8 cellular contexts compared by ENCODE assay signal in the genomic region with DNA sequence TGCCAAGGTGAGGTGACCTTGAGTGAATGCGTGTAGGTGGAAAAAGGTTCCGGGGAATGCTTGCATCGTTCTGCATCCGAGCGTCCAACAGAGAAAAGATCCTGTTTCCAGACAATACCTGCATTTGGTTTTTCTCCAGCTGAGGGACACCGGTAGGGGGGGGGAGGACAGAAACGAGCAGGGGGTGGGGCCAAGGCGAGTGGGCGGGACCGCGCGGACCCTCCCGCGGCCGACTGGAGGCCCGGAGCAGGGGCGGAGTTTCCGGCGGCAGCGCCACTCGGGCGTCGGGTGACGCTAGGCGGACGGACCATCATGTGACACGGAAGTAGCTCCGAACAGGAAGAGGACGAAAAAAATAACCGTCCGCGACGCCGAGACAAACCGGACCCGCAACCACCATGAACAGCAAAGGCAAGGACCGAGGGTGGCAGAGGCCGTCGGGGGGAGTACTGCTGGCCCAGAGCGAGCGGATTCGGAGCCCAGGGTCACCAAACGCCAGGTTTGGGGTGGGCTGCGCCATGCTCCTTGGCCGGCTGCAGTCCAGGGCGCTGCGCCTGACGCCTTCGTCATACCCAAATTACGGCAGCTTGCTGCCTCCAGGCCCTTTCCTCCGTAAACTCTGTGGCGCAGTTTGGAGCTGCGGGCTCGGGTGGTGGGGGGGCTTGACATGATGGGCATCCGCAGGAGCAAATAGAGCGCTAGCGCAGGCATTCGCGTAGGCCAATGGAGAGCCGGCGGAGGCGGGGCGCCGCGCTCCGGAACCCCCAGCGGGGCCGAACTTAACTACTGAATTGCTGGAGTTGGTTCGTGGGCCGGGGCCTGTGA. TPM values are rescaled to one million over a fixed set of nuclear protein-coding genes. Genes with fewer than 3 reads are reported as not detected.
DNase-seq lines count a peak whose midpoint lies in the region; ATAC-seq, FAIRE-seq and TF ChIP-seq lines count a peak whose summit lies in the region.

A gene with protein sequence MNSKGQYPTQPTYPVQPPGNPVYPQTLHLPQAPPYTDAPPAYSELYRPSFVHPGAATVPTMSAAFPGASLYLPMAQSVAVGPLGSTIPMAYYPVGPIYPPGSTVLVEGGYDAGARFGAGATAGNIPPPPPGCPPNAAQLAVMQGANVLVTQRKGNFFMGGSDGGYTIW (plus strand): TSS at position 317 of the 825 bp plus-strand sequence. CDS start 82 bp downstream, at position 399.

- peak within 1 kb of the TSS; percentile 94 for H4K91ac ChIP-seq in H1 (replicated peaks; ENCODE audit: insufficient read length, low read length)

- H3K79me1 ChIP-seq in H1 (ENCODE audit: low read depth, low read length), result peaks cover 6% of the 10 kb centered on the region; the same call in 1 of the 2 replicates

- TF ChIP-seq RAD21 in H1 (IDR thresholded peaks at IDR 0.05 in 1 of 2, conservative IDR thresholded peaks at IDR 0.05 in 1 of 2; ENCODE audit: low read depth in 2 of 2, low read length in 2 of 2), result no peak

- peak within 1 kb of the TSS; percentile 98; the same call in 1 of the 2 replicates for H4K8ac ChIP-seq in H1 (ENCODE audit: extremely low read depth, insufficient read depth, low read length)

- FAIRE-seq in HTR-8/SVneo (lab: Jason Lieb, UNC) (peak; percentile 79), H1 (lab: Jason Lieb, UNC) (no peak)

- no peak within 1 kb of the TSS for H3K23ac ChIP-seq in H1 (ENCODE audit: insufficient read length)

- H3K36me3 ChIP-seq in H1 (ENCODE audit: control insufficient read depth in 2 of 4, insufficient read depth in 4 of 4, low read length in 3 of 4), result peaks cover 17 to 38% (median 27%) of the 10 kb centered on the region in 4 experiments

- peak within 1 kb of the TSS; percentile 93 for H2BK120ac ChIP-seq in H1 (replicated peaks; ENCODE audit: low read depth, low read length)

- H3K14ac ChIP-seq in H1 (ENCODE audit: insufficient read length), result peak within 1 kb of the TSS; percentile 96

- peaks cover 0 to 15% of the 10 kb centered on the region in 2 experiments; a peak in 2 of 4 replicates for H3K79me2 ChIP-seq in H1 (ENCODE audit: control insufficient read depth in 1 of 2, insufficient read depth in 2 of 2, low read length in 2 of 2)

- H4K20me1 ChIP-seq in H1 (replicated peaks in 1 of 2; ENCODE audit: control insufficient read depth in 1 of 2, insufficient read depth in 2 of 2, low read length in 2 of 2), result peaks cover 0 to 2% of the 10 kb centered on the region in 2 experiments

- H2BK15ac ChIP-seq in H1 (ENCODE audit: low read length), result peak within 1 kb of the TSS; percentile 100

- H4K5ac ChIP-seq in H1 (ENCODE audit: insufficient read length, low read depth, low read length), result peak within 1 kb of the TSS; percentile 97

- peak within 1 kb of the TSS; percentile 93 for H3K56ac ChIP-seq in H1 (replicated peaks; ENCODE audit: insufficient read length, low read depth, low read length)

- peak within 1 kb of the TSS; percentile 92 for H3K4ac ChIP-seq in H1 (replicated peaks; ENCODE audit: insufficient read length, low read depth, low read length)

- peaks cover 8% of the 10 kb centered on the region for H3K23me2 ChIP-seq in H1 (ENCODE audit: low read depth, low read length)

- peak in 1 of 2 experiments; percentile 32; a peak in 1 of 3 replicates for TF ChIP-seq EP300 in H1 (IDR thresholded peaks at IDR 0.05; ENCODE audit: borderline replicate concordance in 1 of 2, low read depth in 2 of 2, low read length in 2 of 2)

- H3K9me3 ChIP-seq in H1 (ENCODE audit: insufficient read depth in 2 of 2, low read depth in 1 of 2, low read length in 1 of 2), result no peaks in the 10 kb centered on the region

- ATAC-seq in GM21367 (IDR thresholded peaks at IDR 0.05; ENCODE audit: unreplicated experiment), result peak; percentile 79

- peak; percentile 92 for DNase-seq in Caki2 (ENCODE audit: low read depth)
- peak; percentile 96 for DNase-seq in HTR-8/SVneo (ENCODE audit: insufficient read length, low spot score)
- peak; percentile 92 for DNase-seq in NOMO-1 treated with DMSO at 0.1 percent for 48 hours (lab: John Stamatoyannopoulos, UW; ENCODE audit: unreplicated experiment)
- peak; percentile 72 to 87 (median 83) for DNase-seq in activated CD8-positive, alpha-beta memory T cell treated with anti-CD3 and anti-CD28 coated beads for 48 hours (ENCODE audit: low read depth in 2 of 3, low spot score in 2 of 3)
- DNase-seq in H1 (ENCODE audit: low read depth in 1 of 2, low spot score in 2 of 2), result peak; percentile 89 to 92
- DNase-seq in mesenteric fat pad (ENCODE audit: low spot score), result peak; percentile 98
- DNase-seq in stimulated activated CD8-positive, alpha-beta memory T cell treated with anti-CD3 and anti-CD28 coated beads, Interleukin-15, amount 100 ng/mL, for 24 hours (ENCODE audit: low read depth), result peak; percentile 83

- peak within 1 kb of the TSS; percentile 98 for H2BK5ac ChIP-seq in H1 (ENCODE audit: low read depth, low read length)

- peak; percentile 69 to 92 for TF ChIP-seq POLR2A in H1 (IDR thresholded peaks at IDR 0.05; ENCODE audit: control extremely low read depth in 1 of 2, low read depth in 2 of 2, low read length in 2 of 2)

- peak within 1 kb of the TSS; percentile 98 to 100 (median 99) for H3K9ac ChIP-seq in H1 (replicated peaks in 1 of 4; ENCODE audit: extremely low read depth in 1 of 4, low read depth in 3 of 4, low read length in 3 of 4)

- peak in 1 of 3 experiments; percentile 7; a peak in 1 of 4 replicates for TF ChIP-seq CTCF in H1 (IDR thresholded peaks at IDR 0.05; ENCODE audit: control extremely low read depth in 1 of 3, insufficient read depth in 1 of 3, low read depth in 1 of 3, low read length in 3 of 3)

- H3K4me3 ChIP-seq in H1 (ENCODE audit: extremely low read depth in 1 of 4, insufficient read depth in 2 of 4, low read depth in 3 of 4, low read length in 4 of 4), result peak within 1 kb of the TSS; percentile 90 to 100 (median 99)

- H2AFZ ChIP-seq in H1 (ENCODE audit: low read length), result peak within 1 kb of the TSS; percentile 96

- H2BK20ac ChIP-seq in H1 (ENCODE audit: low read length), result peak within 1 kb of the TSS; percentile 51; the same call in 1 of the 2 replicates

- peak within 1 kb of the TSS; percentile 64 for H2BK12ac ChIP-seq in H1 (ENCODE audit: low read depth, low read length)

- H3K27ac ChIP-seq in H1 (ENCODE audit: low read depth, low read length), result peak within 1 kb of the TSS; percentile 99

- CTCF ChIA-PET in H1 (lab: Charles Lee; ENCODE audit: partially characterized antibody), result interaction anchor here (0.6 to 1.2 kb wide), 2 partner anchors 21 to 27 kb away, joined by 3 to 4 read pairs; a partner anchor contains a TSS

- peak within 1 kb of the TSS; percentile 82 to 88 for H3K4me2 ChIP-seq in H1 (ENCODE audit: insufficient read depth in 1 of 2, low read depth in 2 of 2, low read length in 2 of 2)

- H3K4me1 ChIP-seq in H1 (replicated peaks in 1 of 4; ENCODE audit: control insufficient read depth in 3 of 4, insufficient read depth in 4 of 4, low read length in 3 of 4), result peaks cover 0 to 9% (median 5%) of the 10 kb centered on the region in 4 experiments; a peak in 6 of 7 replicates

- H3K18ac ChIP-seq in H1 (ENCODE audit: extremely low read depth, low read length), result peak within 1 kb of the TSS; percentile 97

- POLR2A ChIA-PET in H1 (lab: Charles Lee; ENCODE audit: partially characterized antibody), result interaction anchor here (0.5 to 3.3 kb wide), 23 partner anchors 10 to 791 kb away, joined by 3 to 26 read pairs (median 3); a partner anchor contains a TSS

- in situ Hi-C loops in Caki2 (cut with HindIII; ENCODE audit: low pct_unique_long_range_greater_than_20kb, low sequenced_read_pairs), result no loop called here

- H3K27me3 ChIP-seq in H1 (replicated peaks in 1 of 4; ENCODE audit: control insufficient read depth in 3 of 4, extremely low read depth in 1 of 4, insufficient read depth in 3 of 4, low read length in 3 of 4), result no peaks in the 10 kb centered on the region

- WGBS in H1 (ENCODE audit: extremely low coverage in 1 of 2, insufficient coverage in 1 of 2, insufficient read length in 1 of 2, insufficient replicate concordance in 2 of 2, low coverage in 1 of 2, low lambda C conversion rate in 2 of 2, missing lambda C conversion rate in 1 of 2), 2 experiments, result 2% methylated on average over 50 of the region's 70 CpGs; no CpG with 5 or more reads in 1 of the 2 experiments

- 0 out of 2 replicates have a peak within 1 kb of the TSS, but pooled peaks have one; percentile 54 for H2AK5ac ChIP-seq in H1 (ENCODE audit: low read depth, low read length)

TF ChIP-seq in H1, 55 proteins besides CTCF, POLR2A, EP300 and RAD21 (continues in another document):
- TF ChIP-seq CHD2 (IDR thresholded peaks at IDR 0.05; ENCODE audit: low read length), result peak; percentile 91
- 0 out of 2 replicates have a peak, but pooled peaks have one; percentile 25 for TF ChIP-seq CHD1 (IDR thresholded peaks at IDR 0.05; ENCODE audit: low read depth, low read length)
- TF ChIP-seq KDM1A (IDR thresholded peaks at IDR 0.05; ENCODE audit: borderline replicate concordance, low read length), result no peak
- TF ChIP-seq RBBP5 (IDR thresholded peaks at IDR 0.05; ENCODE audit: borderline replicate concordance, low read depth, low read length), result peak; percentile 94
- TF ChIP-seq CTBP2 (IDR thresholded peaks at IDR 0.05; ENCODE audit: borderline replicate concordance, insufficient read depth, insufficient read length, low read length), result no peak
- peak in 1 of 2 experiments; percentile 87; a peak in 2 of 4 replicates for TF ChIP-seq SIN3A (conservative IDR thresholded peaks at IDR 0.05 in 1 of 2, IDR thresholded peaks at IDR 0.05 in 1 of 2; ENCODE audit: low read depth in 1 of 2, low read length in 2 of 2)
- TF ChIP-seq, protein P1, sequence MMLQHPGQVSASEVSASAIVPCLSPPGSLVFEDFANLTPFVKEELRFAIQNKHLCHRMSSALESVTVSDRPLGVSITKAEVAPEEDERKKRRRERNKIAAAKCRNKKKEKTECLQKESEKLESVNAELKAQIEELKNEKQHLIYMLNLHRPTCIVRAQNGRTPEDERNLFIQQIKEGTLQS (IDR thresholded peaks at IDR 0.05; ENCODE audit: insufficient read depth, low read depth, low read length), result peak; percentile 52; the same call in 1 of the 2 replicates
- no peak for TF ChIP-seq SIX5 (IDR thresholded peaks at IDR 0.05; ENCODE audit: low read depth, low read length)
- peak; percentile 77 for TF ChIP-seq ASH2L (IDR thresholded peaks at IDR 0.05; ENCODE audit: low read length)
- no peak for TF ChIP-seq ZNF274 (IDR thresholded peaks at IDR 0.05; ENCODE audit: borderline replicate concordance, extremely low read depth, low read length)

RNA-seq across cellular contexts. Expression of the gene that starts here (rescaled TPM):
- 233 and 309 TPM in 2 replicates for total RNA-seq in Caki2 (2014; rRNA removed; shearing (Covaris generic); ENCODE audit: low replicate concordance)
- 24.9 and 27.1 TPM in 2 replicates for total RNA-seq in H1 (2021; fragmentation: NEBNext Ultra II Directional; extraction: Animal tissue kit (Norgen Biotek cat#: 25700))
- 64.7 and 77.2 TPM in 2 replicates for polyA plus RNA-seq in H1 (2011; rRNA removed)
- polyA plus RNA-seq in H1 (2011; cell fraction: cytosol; rRNA removed), result 69.2 TPM
- 73.7 TPM for polyA plus RNA-seq in H1 (2011; cell fraction: nucleus; rRNA removed)
- polyA plus RNA-seq in H1 (2012, experiment 1 of 2), result 29.7 to 51.3 TPM (median 45.2 TPM) in 4 replicates
- polyA plus RNA-seq in H1 (2012, experiment 2 of 2), result 16.9 TPM
- polyA plus RNA-seq in H1 (2013, experiment 1 of 2), result 35.8 TPM
- 33.0 TPM for polyA plus RNA-seq in H1 (2013, experiment 2 of 2)
- polyA minus RNA-seq in H1 (2011; rRNA and poly(A)+ RNA removed), result 63.7 and 86.0 TPM in 2 replicates
- 24.7 TPM for polyA minus RNA-seq in H1 (2011; cell fraction: cytosol; rRNA and poly(A)+ RNA removed)
- 33.1 TPM for polyA minus RNA-seq in H1 (2011; cell fraction: nucleus; rRNA and poly(A)+ RNA removed)
- total RNA-seq in mesenteric fat pad, result 159 TPM

Comparison
In these comparisons a context has a peak if more than half of its experiments do, and no peak if none do; other contexts are left out.
1. Peak in every context shown above with its lines: DNase-seq, ATAC-seq, H3K4me3 ChIP-seq and H3K27ac ChIP-seq.